In the genomic region with DNA sequence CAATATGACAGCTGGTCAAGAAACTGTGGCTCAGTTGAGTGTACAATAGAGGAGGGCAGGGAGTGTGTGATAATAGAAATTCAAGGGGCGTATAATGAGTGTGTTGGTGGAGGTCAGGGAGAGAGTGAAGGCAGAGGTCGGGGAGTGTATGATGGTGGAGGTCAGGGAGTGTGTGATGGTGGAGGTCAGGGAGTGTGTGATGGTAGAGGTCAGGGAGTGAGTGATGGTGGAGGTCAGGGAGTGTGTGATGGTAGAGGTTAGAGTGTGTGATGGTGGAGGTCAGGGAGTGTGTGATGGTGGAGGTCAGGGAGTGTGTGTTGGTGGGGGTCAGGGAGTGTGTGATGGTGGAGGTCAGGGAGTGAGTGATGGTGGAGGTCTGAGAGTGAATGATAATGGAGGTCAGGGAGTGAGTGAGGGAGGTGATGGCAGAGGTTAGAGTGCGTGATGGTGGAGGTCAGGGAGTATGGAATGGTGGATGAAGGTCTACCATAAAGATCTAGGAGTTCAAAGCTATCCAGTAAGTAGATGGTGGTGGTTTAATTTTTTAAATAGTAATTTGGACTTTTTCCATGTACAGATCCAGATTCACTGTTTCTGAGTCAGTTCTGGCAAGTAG, we compare ENCODE assay signal across 13 cellular contexts. TPM values are rescaled to one million over a fixed set of nuclear protein-coding genes. Genes with fewer than 3 reads are reported as not detected.
"Had no signal": no experiment of that assay in that cellular context is flagged by ENCODE, and none has a peak within 500 bp of the region (broad histone marks: within the 10 kb centered on the region; RNA-seq: fewer than 3 reads in every experiment).

No MANE protein-coding gene starts in this region.

- H3K9me3 ChIP-seq: transverse colon had no signal

- H3K4me3 Mint-ChIP-seq: activated T-cell treated with anti-CD3 and anti-CD28 coated beads, Interleukin-2, amount 50 U/mL, for 4 hours; naive thymus-derived CD4-positive, alpha-beta T cell; stimulated activated naive CD8-positive, alpha-beta T cell treated with anti-CD3 and anti-CD28 coated beads, Interleukin-15, Interleukin-2, amounts not matched to agents 100 ng/mL and 50 ng/mL, for 24 hours; T-helper 17 cell had no signal

- H3K27me3 ChIP-seq: transverse colon had no signal

- H3K4me3 ChIP-seq: lower lobe of right lung, transverse colon had no signal

- H3K27ac ChIP-seq: lower lobe of right lung had no signal

- H3K27ac Mint-ChIP-seq: naive thymus-derived CD4-positive, alpha-beta T cell; stimulated activated naive CD8-positive, alpha-beta T cell treated with anti-CD3 and anti-CD28 coated beads, Interleukin-15, Interleukin-2, amounts not matched to agents 100 ng/mL and 50 ng/mL, for 24 hours; T-helper 17 cell had no signal

- H3K27me3 Mint-ChIP-seq: stimulated activated naive CD8-positive, alpha-beta T cell treated with anti-CD3 and anti-CD28 coated beads, Interleukin-15, Interleukin-2, amounts not matched to agents 100 ng/mL and 50 ng/mL, for 24 hours; T-helper 17 cell had no signal

- H3K36me3 ChIP-seq: lower lobe of right lung, transverse colon had no signal

- DNase-seq: activated CD4-positive, alpha-beta T cell treated with anti-CD3 and anti-CD28 coated beads, Interleukin-2, amount 50 U/mL, for 48 hours; activated gamma-delta T cell; activated T-cell treated with anti-CD3 and anti-CD28 coated beads, Interleukin-2, amount 50 U/mL, for 4 hours; central memory CD4-positive, alpha-beta T cell; effector memory CD4-positive, alpha-beta T cell; left cardiac atrium; lower lobe of right lung; naive thymus-derived CD4-positive, alpha-beta T cell; stimulated activated CD4-positive, alpha-beta T cell treated with anti-CD3 and anti-CD28 coated beads, Interleukin-15, amount 100 ng/mL, for 24 hours; stimulated activated CD4-positive, alpha-beta T cell treated with anti-CD3 and anti-CD28 coated beads, Interleukin-4, amount 100 ng/mL, for 24 hours; T-helper 17 cell had no signal

RNA-seq across cellular contexts. Expression of a gene that starts 57.7 kb away (rescaled TPM):
- polyA plus RNA-seq: naive thymus-derived CD4-positive, alpha-beta T cell had no signal
